Comparison of ENCODE assay signal across 15 cellular contexts in the genomic region with DNA sequence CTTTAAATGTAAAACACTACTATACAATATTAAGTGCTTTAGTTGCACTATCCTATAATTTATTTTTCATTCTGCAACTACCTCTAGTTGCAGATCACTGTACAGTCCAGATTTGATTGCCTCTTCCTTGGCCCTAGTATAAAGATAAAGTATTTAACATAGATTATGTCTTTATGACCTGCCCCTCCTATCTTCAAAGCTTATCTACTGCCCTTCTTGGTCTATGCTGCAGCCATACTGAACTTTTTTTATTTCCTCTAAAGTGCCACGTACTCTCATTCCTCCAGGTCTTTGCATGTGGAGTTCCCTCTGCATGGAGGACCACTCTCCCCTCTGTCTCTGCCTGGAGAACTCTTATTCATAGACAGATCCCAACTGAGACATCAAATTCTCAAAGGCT.
A peak's percentile ranks its signal among the peaks of the same experiment; 100 is the strongest.
DNase-seq lines count a peak whose midpoint lies in the region; ATAC-seq and TF ChIP-seq lines count a peak whose summit lies in the region.
"Had no signal": no experiment of that assay in that cellular context is flagged by ENCODE, and none has a peak within 500 bp of the region (broad histone marks: within the 10 kb centered on the region; RNA-seq: fewer than 3 reads in every experiment).

No MANE protein-coding gene starts in this region.

- H3K4me3 Mint-ChIP-seq in progenitor cell of endocrine pancreas (ENCODE audit: low read depth), result no peak overlapping the region
- H3K4me3 Mint-ChIP-seq: CD4-positive, CD25-positive, alpha-beta regulatory T cell; CD8-positive, alpha-beta memory T cell; H9 had no signal

- intact Hi-C loops in left colon (cut with DNase I, micrococcal nuclease), result no loop called here

- no peak for TF ChIP-seq CTCF in progenitor cell of endocrine pancreas (IDR thresholded peaks at IDR 0.05; ENCODE audit: unreplicated experiment)

- peak; percentile 93 for ATAC-seq in left colon
- no peak for ATAC-seq in GM21723 (IDR thresholded peaks at IDR 0.05; ENCODE audit: unreplicated experiment)
- ATAC-seq: K562 had no signal

- H3K27ac Mint-ChIP-seq in progenitor cell of endocrine pancreas, result peak overlapping the region; percentile 4
- H3K27ac Mint-ChIP-seq: CD4-positive, CD25-positive, alpha-beta regulatory T cell; CD8-positive, alpha-beta memory T cell had no signal

- no peaks in the 10 kb centered on the region for H3K9me3 Mint-ChIP-seq in progenitor cell of endocrine pancreas (ENCODE audit: low read depth)
- H3K9me3 Mint-ChIP-seq: CD4-positive, CD25-positive, alpha-beta regulatory T cell; CD8-positive, alpha-beta memory T cell; H9 had no signal

- peaks cover 1% of the 10 kb centered on the region for H3K36me3 Mint-ChIP-seq in progenitor cell of endocrine pancreas (ENCODE audit: insufficient read depth)
- H3K36me3 Mint-ChIP-seq: CD4-positive, CD25-positive, alpha-beta regulatory T cell; CD8-positive, alpha-beta memory T cell had no signal

- DNase-seq in NCI-H69 (lab: John Stamatoyannopoulos, UW) (peak; percentile 38), left colon (no peak), progenitor cell of endocrine pancreas (ENCODE audit: low spot score, unreplicated experiment) (no peak), NCI-H2081 treated with DMSO at 0.1 percent for 48 hours (lab: John Stamatoyannopoulos, UW) (no peak), NCI-H1417 treated with DMSO at 0.1 percent for 48 hours (lab: John Stamatoyannopoulos, UW) (no peak), HCEC 1CT (no peak)
- DNase-seq: ACHN; BE2C; C1 segment of cervical spinal cord; CD4-positive, CD25-positive, alpha-beta regulatory T cell; CD8-positive, alpha-beta memory T cell; COR-L47; H9 had no signal

- no peaks in the 10 kb centered on the region for H3K27me3 Mint-ChIP-seq in progenitor cell of endocrine pancreas
- H3K27me3 Mint-ChIP-seq: CD4-positive, CD25-positive, alpha-beta regulatory T cell had no signal

- H3K4me1 Mint-ChIP-seq in progenitor cell of endocrine pancreas (ENCODE audit: low read depth), result peaks cover 27% of the 10 kb centered on the region
- H3K4me1 Mint-ChIP-seq: CD4-positive, CD25-positive, alpha-beta regulatory T cell; CD8-positive, alpha-beta memory T cell had no signal
